ENCODE assay signal across 19 cellular contexts in genomic region chr5:175714686-175715085, GRCh38. TPM values are rescaled to one million over a fixed set of nuclear protein-coding genes. Genes with fewer than 3 reads are reported as not detected.
"Had no signal": no experiment of that assay in that cellular context is flagged by ENCODE, and none has a peak within 500 bp of the region (broad histone marks: within the 10 kb centered on the region; RNA-seq: fewer than 3 reads in every experiment).

No MANE protein-coding gene starts in this region.

- H3K4me1 ChIP-seq: foreskin keratinocyte had no signal

- H3K36me3 ChIP-seq: pancreas, stomach had no signal

- DNase-seq: effector memory CD8-positive, alpha-beta T cell; foreskin keratinocyte; hippocampal formation; left colon; left ventricle myocardium superior; mesenchymal stem cell; midbrain; occipital lobe; right cardiac atrium; stimulated activated CD4-positive, alpha-beta T cell treated with anti-CD3 and anti-CD28 coated beads, Interleukin-15, amount 100 ng/mL, for 24 hours; stimulated activated CD4-positive, alpha-beta T cell treated with anti-CD3 and anti-CD28 coated beads, Interleukin-1b, Interleukin-23, amount 100 ng/mL, for 48 hours; stimulated activated CD4-positive, alpha-beta T cell treated with anti-CD3 and anti-CD28 coated beads, Interleukin-4, amount 100 ng/mL, for 24 hours; stimulated activated naive CD4-positive, alpha-beta T cell; substantia nigra had no signal

- H3K4me3 Mint-ChIP-seq: dendritic cell treated with granulocyte-macrophage colony-stimulating factor and Interleukin-4, amounts not matched to agents 40 ng/mL and 50 ng/mL, for 4 days; effector memory CD8-positive, alpha-beta T cell; natural killer cell treated with Interleukin-12 subunit alpha and Interleukin-12 subunit beta and Interleukin-15 and Interleukin-18, amount 100 ng/mL, for 72 hours had no signal

- ATAC-seq: effector memory CD8-positive, alpha-beta T cell; foreskin keratinocyte; left colon; left ventricle myocardium superior; pancreas; right cardiac atrium had no signal

- H3K9me3 ChIP-seq: pancreas had no signal

- H3K27ac ChIP-seq: foreskin keratinocyte, pancreas, stomach had no signal

- H3K27ac Mint-ChIP-seq: dendritic cell treated with granulocyte-macrophage colony-stimulating factor and Interleukin-4, amounts not matched to agents 40 ng/mL and 50 ng/mL, for 4 days; effector memory CD8-positive, alpha-beta T cell; natural killer cell treated with Interleukin-12 subunit alpha and Interleukin-12 subunit beta and Interleukin-15 and Interleukin-18, amount 100 ng/mL, for 72 hours had no signal

- H3K4me3 ChIP-seq: lung, pancreas, stomach had no signal

- H3K27me3 ChIP-seq: foreskin keratinocyte, pancreas had no signal

RNA-seq across cellular contexts. Expression of gene HRH2, which starts 56.8 kb away (rescaled TPM):
- total RNA-seq: foreskin keratinocyte had no signal
